ENCODE assay signal across 8 cellular contexts in the genomic region with DNA sequence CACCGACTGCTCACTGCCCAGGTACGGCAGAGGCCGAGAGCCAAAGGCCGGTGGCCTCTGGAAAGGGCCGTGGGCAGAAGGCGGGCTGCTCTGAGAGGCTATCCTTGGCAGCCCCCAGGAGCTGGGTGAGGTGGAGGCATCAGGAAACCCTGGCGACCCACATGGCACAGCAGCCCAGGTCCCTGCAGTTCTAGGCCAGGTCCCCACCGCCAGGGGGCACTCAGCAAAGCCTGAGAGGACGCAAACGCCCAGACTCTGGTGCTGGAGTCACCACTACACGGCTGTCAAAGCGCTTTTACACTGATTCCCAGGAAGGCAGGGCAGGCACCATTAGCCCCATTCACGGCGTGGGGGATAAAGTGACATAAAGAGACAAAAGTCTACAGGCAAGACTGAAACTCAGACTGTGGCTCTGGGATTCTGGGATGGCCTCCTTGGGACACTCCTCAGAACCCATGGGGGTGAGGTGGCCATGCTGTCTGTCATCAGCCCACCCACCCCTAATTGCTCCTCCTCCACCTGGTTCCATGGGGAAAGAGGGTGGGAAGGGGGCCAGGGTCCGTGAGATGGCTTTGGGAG. TPM values are rescaled to one million over a fixed set of nuclear protein-coding genes. Genes with fewer than 3 reads are reported as not detected.
DNase-seq lines count a peak whose midpoint lies in the region; ATAC-seq and TF ChIP-seq lines count a peak whose summit lies in the region.

No MANE protein-coding gene starts in this region.

- no peaks in the 10 kb centered on the region for H3K9me3 ChIP-seq in iPS-20b (ENCODE audit: insufficient read depth, low read depth, low read length)

- H3K27ac ChIP-seq in C4-2B (no peak overlapping the region), VCaP (no peak overlapping the region), iPS-20b (ENCODE audit: low read length) (no peak overlapping the region)

- BruUV-seq in MCF 10A (replicated peaks; lab: Mats Ljungman, UMichigan) = no TSS peak

- peak; percentile 96 for TF ChIP-seq CTCF in C4-2B (conservative IDR thresholded peaks at IDR 0.05)
- TF ChIP-seq CTCF in VCaP (conservative IDR thresholded peaks at IDR 0.05) = peak; percentile 95
- TF ChIP-seq CTCF in MCF 10A (IDR thresholded peaks at IDR 0.05; ENCODE audit: unreplicated experiment) = peak; percentile 82

- no peaks in the 10 kb centered on the region for H3K9me3 Mint-ChIP-seq in MCF 10A (ENCODE audit: unreplicated experiment)

- H3K4me3 Mint-ChIP-seq in MCF 10A (ENCODE audit: unreplicated experiment) = peak overlapping the region; percentile 29

- peak overlapping the region; percentile 42 for H3K27ac Mint-ChIP-seq in MCF 10A (ENCODE audit: low read depth, unreplicated experiment)

- DNase-seq in GOT3 (lab: John Stamatoyannopoulos, UW) = peak; percentile 34
- DNase-seq in NCI-H2171 treated with DMSO at 0.1 percent for 48 hours (lab: John Stamatoyannopoulos, UW) = peak; percentile 73
- DNase-seq in MCF 10A (ENCODE audit: unreplicated experiment) = peak; percentile 81
- DNase-seq in stimulated activated CD4-positive, alpha-beta T cell treated with anti-CD3 and anti-CD28 coated beads, Interleukin-12 subunit alpha, Interleukin-12 subunit beta, amount 100 ng/mL, for 24 hours (ENCODE audit: low read depth in 2 of 2) = peak; percentile 69 to 88

- H3K27me3 Mint-ChIP-seq in MCF 10A (ENCODE audit: insufficient read depth, unreplicated experiment) = no peaks in the 10 kb centered on the region

- no peak overlapping the region; the same call in 1 of the 2 replicates for H3K9ac ChIP-seq in iPS-20b (ENCODE audit: low read depth, low read length)

- no peak for ATAC-seq in GM21737 (IDR thresholded peaks at IDR 0.05; ENCODE audit: unreplicated experiment)

- H3K4me1 ChIP-seq in iPS-20b (ENCODE audit: insufficient read depth, low read length) = peaks cover 13% of the 10 kb centered on the region; the same call in 1 of the 2 replicates

- peaks cover 27% of the 10 kb centered on the region for H3K4me1 Mint-ChIP-seq in MCF 10A (ENCODE audit: insufficient read depth, unreplicated experiment)

- no peaks in the 10 kb centered on the region for H3K36me3 ChIP-seq in iPS-20b (ENCODE audit: insufficient read depth, low read depth, low read length)

- CTCF ChIA-PET in MCF 10A (lab: Yijun Ruan, JAX) = interaction anchor here (0.6 to 2.8 kb wide), 22 partner anchors 8 to 164 kb away, joined by 3 to 23 read pairs (median 4); a partner anchor contains a TSS

- POLR2A ChIA-PET in MCF 10A (lab: Yijun Ruan, JAX) = interaction anchor here (6.3 kb wide), 1 partner anchor 35 kb away, joined by 63 read pairs; no protein-coding TSS in a partner anchor

- H3K4me3 ChIP-seq in iPS-20b (ENCODE audit: low read length) = peak overlapping the region; percentile 68

- intact Hi-C loops in MCF 10A (cut with micrococcal nuclease) = loop anchor here (1.0 to 10.0 kb wide), 3 partner anchors 37 to 158 kb away; a partner anchor contains a TSS

- peaks cover 20% of the 10 kb centered on the region for H3K27me3 ChIP-seq in iPS-20b (ENCODE audit: insufficient read depth, low read length)

- peaks cover 5% of the 10 kb centered on the region for H3K36me3 Mint-ChIP-seq in MCF 10A (ENCODE audit: insufficient read depth, unreplicated experiment)

RNA-seq across cellular contexts. Expression of a gene that starts 4.9 kb away (rescaled TPM):
- 32.3 and 35.9 TPM in 2 replicates for total RNA-seq in MCF 10A (2022)

RNA-seq across cellular contexts. Expression of a gene that starts 20.5 kb away (rescaled TPM):
- 27.6 and 33.7 TPM in 2 replicates for total RNA-seq in MCF 10A (2022)
